In the genomic region with DNA sequence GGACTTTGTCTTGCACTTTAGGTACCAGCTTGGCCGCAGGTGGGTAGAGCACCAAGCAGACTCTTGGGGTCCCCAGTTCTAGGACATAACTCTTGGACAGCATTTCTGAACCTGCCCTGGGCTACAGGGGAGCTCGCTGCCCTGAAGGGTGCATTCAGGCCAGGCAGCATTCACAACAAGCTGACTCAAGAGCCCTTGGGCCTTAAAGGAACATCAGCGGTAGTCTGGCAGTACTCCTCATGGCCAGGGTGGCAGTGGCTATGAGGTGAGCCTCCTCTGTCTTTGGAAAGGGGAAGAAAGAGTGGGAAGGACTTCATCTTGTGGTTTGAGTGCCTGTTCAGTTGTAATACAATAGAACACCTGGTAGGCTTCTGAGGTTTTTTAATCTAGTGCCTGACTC, we compare ENCODE assay signal across 22 cellular contexts.
"Had no signal": no experiment of that assay in that cellular context is flagged by ENCODE, and none has a peak within 500 bp of the region (broad histone marks: within the 10 kb centered on the region; RNA-seq: fewer than 3 reads in every experiment).

No MANE protein-coding gene starts in this region.

- H3K9ac ChIP-seq: parathyroid adenoma had no signal

- H3K36me3 Mint-ChIP-seq: stimulated activated naive B cell treated with anti-CD40 and anti-IgM and Interleukin-4, amounts not matched to agents 10 μg/mL and 1 μg/mL and 100 μg/mL, for 72 hours; type B pancreatic cell had no signal

- H3K27me3 ChIP-seq: sigmoid colon had no signal

- H3K27me3 Mint-ChIP-seq: type B pancreatic cell had no signal

- ATAC-seq: activated T-cell treated with anti-CD3 and anti-CD28 coated beads, Interleukin-2, amount 50 U/mL, for 72 hours; stimulated activated naive B cell treated with anti-CD40 and anti-IgM and Interleukin-4, amounts not matched to agents 10 μg/mL and 1 μg/mL and 100 μg/mL, for 72 hours had no signal

- FAIRE-seq: kidney had no signal

- DNase-seq: activated CD4-positive, alpha-beta T cell treated with anti-CD3 and anti-CD28 coated beads for 4 hours; activated CD4-positive, alpha-beta T cell treated with anti-CD3 and anti-CD28 coated beads, Interleukin-2, amount 50 U/mL, for 48 hours; activated CD4-positive, CD25-positive, alpha-beta regulatory T cell; activated CD8-positive, alpha-beta memory T cell treated with anti-CD3 and anti-CD28 coated beads, Interleukin-2, amount 50 U/mL, for 48 hours; activated effector memory CD4-positive, alpha-beta T cell treated with Interleukin-2 at 50 U/mL for 16 hours; activated naive CD4-positive, alpha-beta T cell treated with anti-CD3 and anti-CD28 coated beads for 36 hours; activated T-cell treated with anti-CD3 and anti-CD28 coated beads, Interleukin-2, amount 50 U/mL, for 72 hours; amygdala; cortex of kidney; endodermal cell; kidney; midbrain; nephron progenitor cell; nucleus accumbens; sigmoid colon; stimulated activated CD4-positive, alpha-beta T cell treated with anti-CD3 and anti-CD28 coated beads, Interleukin-15, amount 100 ng/mL, for 24 hours; stimulated activated naive B cell treated with anti-CD40 and anti-IgM and Interleukin-4, amounts not matched to agents 10 μg/mL and 1 μg/mL and 100 μg/mL, for 72 hours; T-helper 9 cell had no signal

- H3K27ac ChIP-seq: epithelial cell of prostate, parathyroid adenoma, sigmoid colon had no signal

- H3K36me3 ChIP-seq: sigmoid colon had no signal

- H2AFZ ChIP-seq: parathyroid adenoma had no signal

- H3K9me3 ChIP-seq: sigmoid colon had no signal

- H3K4me1 ChIP-seq: parathyroid adenoma, sigmoid colon had no signal

- H3K27ac Mint-ChIP-seq: activated naive CD4-positive, alpha-beta T cell treated with anti-CD3 and anti-CD28 coated beads for 36 hours; activated T-cell treated with anti-CD3 and anti-CD28 coated beads, Interleukin-2, amount 50 U/mL, for 72 hours; endodermal cell; nephron progenitor cell; stimulated activated naive B cell treated with anti-CD40 and anti-IgM and Interleukin-4, amounts not matched to agents 10 μg/mL and 1 μg/mL and 100 μg/mL, for 72 hours; type B pancreatic cell had no signal

- H3K4me2 ChIP-seq: smooth muscle cell had no signal

- H3K4me3 Mint-ChIP-seq: activated naive CD4-positive, alpha-beta T cell treated with anti-CD3 and anti-CD28 coated beads for 36 hours; activated T-cell treated with anti-CD3 and anti-CD28 coated beads, Interleukin-2, amount 50 U/mL, for 72 hours; endodermal cell; nephron progenitor cell; stimulated activated naive B cell treated with anti-CD40 and anti-IgM and Interleukin-4, amounts not matched to agents 10 μg/mL and 1 μg/mL and 100 μg/mL, for 72 hours; type B pancreatic cell had no signal

- H3K79me2 ChIP-seq: parathyroid adenoma had no signal

- H3K4me1 Mint-ChIP-seq: endodermal cell; nephron progenitor cell; stimulated activated naive B cell treated with anti-CD40 and anti-IgM and Interleukin-4, amounts not matched to agents 10 μg/mL and 1 μg/mL and 100 μg/mL, for 72 hours had no signal

- H3K9me3 Mint-ChIP-seq: activated naive CD4-positive, alpha-beta T cell treated with anti-CD3 and anti-CD28 coated beads for 36 hours; type B pancreatic cell had no signal

- H3K4me3 ChIP-seq: sigmoid colon, smooth muscle cell had no signal
